15 cellular contexts compared by ENCODE assay signal in genomic region chr12:4223273-4223855, GRCh38.
"Had no signal": no experiment of that assay in that cellular context is flagged by ENCODE, and none has a peak within 500 bp of the region (broad histone marks: within the 10 kb centered on the region; RNA-seq: fewer than 3 reads in every experiment).

No MANE protein-coding gene starts in this region.

- DNase-seq: activated CD4-positive, alpha-beta T cell treated with anti-CD3 and anti-CD28 coated beads, Interleukin-2, amount 10 ng/mL, durations not matched to agents 24 days and 14 days; activated T-cell treated with anti-CD3 and anti-CD28 coated beads, Interleukin-2, amount 50 U/mL, for 1 hour; amygdala; brain microvascular endothelial cell; cerebellar nuclear complex; hypothalamus; left colon; mammary epithelial cell; mucosa of descending colon; stimulated activated CD4-positive, alpha-beta T cell treated with anti-CD3 and anti-CD28 coated beads, Interleukin-4, amount 100 ng/mL, for 24 hours; T-helper 1 cell; uterus had no signal

- H3K4me3 ChIP-seq: mucosa of descending colon, uterus had no signal

- H3K27me3 ChIP-seq: brain microvascular endothelial cell, uterus had no signal

- H3K9me3 Mint-ChIP-seq: natural killer cell treated with Interleukin-12 subunit alpha and Interleukin-12 subunit beta and Interleukin-15 and Interleukin-18, amount 100 ng/mL, for 72 hours had no signal

- H3K36me3 ChIP-seq: brain microvascular endothelial cell, uterus had no signal

- H3K9me3 ChIP-seq: mucosa of descending colon had no signal

- H3K27me3 Mint-ChIP-seq: activated CD4-positive, alpha-beta T cell treated with anti-CD3 and anti-CD28 coated beads, Interleukin-2, amount 10 ng/mL, durations not matched to agents 24 days and 14 days; activated naive CD8-positive, alpha-beta T cell; natural killer cell treated with Interleukin-12 subunit alpha and Interleukin-12 subunit beta and Interleukin-15 and Interleukin-18, amount 100 ng/mL, for 72 hours had no signal

- H3K36me3 Mint-ChIP-seq: activated naive CD8-positive, alpha-beta T cell; natural killer cell treated with Interleukin-12 subunit alpha and Interleukin-12 subunit beta and Interleukin-15 and Interleukin-18, amount 100 ng/mL, for 72 hours; WTC11 had no signal

- H3K27ac Mint-ChIP-seq: activated CD4-positive, alpha-beta T cell treated with anti-CD3 and anti-CD28 coated beads, Interleukin-2, amount 10 ng/mL, durations not matched to agents 24 days and 14 days; activated naive CD8-positive, alpha-beta T cell; natural killer cell treated with Interleukin-12 subunit alpha and Interleukin-12 subunit beta and Interleukin-15 and Interleukin-18, amount 100 ng/mL, for 72 hours; WTC11 had no signal

- H3K4me1 ChIP-seq: uterus had no signal

- H3K4me3 Mint-ChIP-seq: activated CD4-positive, alpha-beta T cell treated with anti-CD3 and anti-CD28 coated beads, Interleukin-2, amount 10 ng/mL, durations not matched to agents 24 days and 14 days; activated naive CD8-positive, alpha-beta T cell; natural killer cell treated with Interleukin-12 subunit alpha and Interleukin-12 subunit beta and Interleukin-15 and Interleukin-18, amount 100 ng/mL, for 72 hours; WTC11 had no signal

- H3K27ac ChIP-seq: brain microvascular endothelial cell, uterus had no signal
